In the genomic region with DNA sequence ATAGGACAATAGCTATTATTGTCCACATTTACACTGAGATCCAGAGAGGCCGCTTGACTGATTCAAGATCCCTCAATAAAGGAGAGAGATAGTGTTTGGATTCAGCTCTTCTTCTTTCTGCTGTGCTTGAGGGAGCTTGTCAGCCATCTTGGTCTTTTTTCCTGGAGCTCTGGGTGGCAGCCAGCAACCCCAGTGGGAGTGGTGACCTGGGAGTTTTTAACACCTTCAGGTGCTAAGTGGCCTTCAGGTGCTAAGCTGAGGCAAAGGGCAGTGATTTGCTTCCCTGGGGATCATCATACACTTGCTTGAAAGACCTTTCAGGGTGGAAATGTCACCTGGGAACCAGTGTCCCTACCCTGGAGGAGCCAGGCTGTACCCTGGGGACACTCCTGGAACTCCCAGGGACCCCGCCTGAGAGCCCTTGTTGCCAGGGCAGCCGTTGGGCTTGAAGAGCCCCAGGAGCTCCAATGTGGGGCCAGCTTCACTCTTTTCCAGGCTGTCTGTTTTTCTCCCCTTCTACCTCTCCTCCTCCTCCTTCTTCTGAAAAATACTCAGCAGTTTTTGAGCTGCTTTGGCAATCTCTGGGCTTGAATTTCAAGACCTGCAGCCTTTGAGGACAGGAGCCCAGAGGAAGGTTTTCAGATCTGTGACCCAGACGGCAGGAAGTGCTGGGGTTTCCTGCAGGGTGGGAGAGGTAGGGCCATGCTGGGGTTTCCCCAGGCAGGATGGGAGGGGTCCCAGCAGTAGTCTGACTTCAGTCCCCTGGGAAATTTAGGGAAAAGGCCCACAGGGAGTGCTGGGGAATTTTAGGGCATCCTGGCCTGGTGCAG, we compare ENCODE assay signal across 21 cellular contexts. TPM values are rescaled to one million over a fixed set of nuclear protein-coding genes. Genes with fewer than 3 reads are reported as not detected.
"Had no signal": no experiment of that assay in that cellular context is flagged by ENCODE, and none has a peak within 500 bp of the region (broad histone marks: within the 10 kb centered on the region; RNA-seq: fewer than 3 reads in every experiment).

No MANE protein-coding gene starts in this region.

- FAIRE-seq: bronchial epithelial cell had no signal

- H3K36me3 ChIP-seq: adrenal gland, gastroesophageal sphincter, heart left ventricle, spleen had no signal

- H3K27ac ChIP-seq: adrenal gland, gastroesophageal sphincter, heart left ventricle, spleen had no signal

- DNase-seq: activated CD4-positive, alpha-beta T cell treated with anti-CD3 and anti-CD28 coated beads for 48 hours; activated CD4-positive, CD25-positive, alpha-beta regulatory T cell; activated CD8-positive, alpha-beta memory T cell treated with anti-CD3 and anti-CD28 coated beads for 24 hours; activated CD8-positive, alpha-beta memory T cell treated with anti-CD3 and anti-CD28 coated beads, Interleukin-2, amount 50 U/mL, for 48 hours; activated effector memory CD4-positive, alpha-beta T cell treated with Interleukin-2 at 50 U/mL for 16 hours; activated naive CD4-positive, alpha-beta T cell treated with anti-CD3 and anti-CD28 coated beads, Interleukin-2, amount 50 U/mL, for 16 hours; activated T-cell treated with anti-CD3 and anti-CD28 coated beads, Interleukin-2, amount 50 U/mL, for 48 hours; adrenal gland; cerebellar nuclear complex; effector CD4-positive, alpha-beta T cell; heart left ventricle; left ventricle myocardium superior; posterior cingulate gyrus; retina; spleen; stimulated activated naive CD4-positive, alpha-beta T cell; T1000 had no signal

- H3K27me3 ChIP-seq: adrenal gland, gastroesophageal sphincter, heart left ventricle had no signal

- H3K4me1 ChIP-seq: adrenal gland had no signal

- H3K4me3 ChIP-seq: adrenal gland, gastroesophageal sphincter, heart left ventricle, spleen had no signal

- ATAC-seq: esophagus mucosa, gastroesophageal sphincter, left ventricle myocardium superior had no signal

- H3K9me3 ChIP-seq: adrenal gland, gastroesophageal sphincter, heart left ventricle, spleen had no signal

RNA-seq across cellular contexts. Expression of a gene that starts 59.7 kb away (rescaled TPM):
- total RNA-seq: bronchial epithelial cell had no signal
- polyA plus RNA-seq: naive thymus-derived CD8-positive, alpha-beta T cell had no signal
